2 cellular contexts compared by ENCODE assay signal in the genomic region with DNA sequence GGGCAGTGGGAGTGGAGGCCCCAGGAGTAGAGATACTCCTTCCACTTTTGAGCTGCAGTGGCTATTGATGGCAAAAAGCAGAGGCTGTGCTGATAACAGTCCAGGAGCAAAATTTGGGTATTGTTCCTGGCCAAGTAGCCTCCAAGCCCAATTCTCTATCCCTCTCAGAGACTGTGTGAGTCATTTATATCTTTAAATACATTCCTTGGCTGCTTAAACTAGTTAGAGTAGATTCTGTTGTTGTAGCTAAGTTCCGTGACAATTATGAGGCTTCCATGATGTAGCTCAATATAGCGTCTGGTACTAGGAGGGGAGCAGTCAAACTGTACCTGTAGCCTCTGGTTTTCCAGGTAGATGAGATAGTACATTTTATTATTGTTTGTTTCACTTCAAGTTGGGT.
TF ChIP-seq lines count a peak whose summit lies in the region.

No MANE protein-coding gene starts in this region.

TF ChIP-seq in A549, 52 proteins besides CTCF, POLR2A, EP300 and RAD21 (continued from another document):
- TF ChIP-seq, protein P1, sequence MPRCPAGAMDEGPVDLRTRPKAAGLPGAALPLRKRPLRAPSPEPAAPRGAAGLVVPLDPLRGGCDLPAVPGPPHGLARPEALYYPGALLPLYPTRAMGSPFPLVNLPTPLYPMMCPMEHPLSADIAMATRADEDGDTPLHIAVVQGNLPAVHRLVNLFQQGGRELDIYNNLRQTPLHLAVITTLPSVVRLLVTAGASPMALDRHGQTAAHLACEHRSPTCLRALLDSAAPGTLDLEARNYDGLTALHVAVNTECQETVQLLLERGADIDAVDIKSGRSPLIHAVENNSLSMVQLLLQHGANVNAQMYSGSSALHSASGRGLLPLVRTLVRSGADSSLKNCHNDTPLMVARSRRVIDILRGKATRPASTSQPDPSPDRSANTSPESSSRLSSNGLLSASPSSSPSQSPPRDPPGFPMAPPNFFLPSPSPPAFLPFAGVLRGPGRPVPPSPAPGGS (IDR thresholded peaks at IDR 0.05), result no peak
- TF ChIP-seq RNF2 (IDR thresholded peaks at IDR 0.05; ENCODE audit: borderline replicate concordance, low read depth), result no peak
- no peak for TF ChIP-seq EHMT2 (IDR thresholded peaks at IDR 0.05; ENCODE audit: low read depth)
- TF ChIP-seq, protein P2, sequence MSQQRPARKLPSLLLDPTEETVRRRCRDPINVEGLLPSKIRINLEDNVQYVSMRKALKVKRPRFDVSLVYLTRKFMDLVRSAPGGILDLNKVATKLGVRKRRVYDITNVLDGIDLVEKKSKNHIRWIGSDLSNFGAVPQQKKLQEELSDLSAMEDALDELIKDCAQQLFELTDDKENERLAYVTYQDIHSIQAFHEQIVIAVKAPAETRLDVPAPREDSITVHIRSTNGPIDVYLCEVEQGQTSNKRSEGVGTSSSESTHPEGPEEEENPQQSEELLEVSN (IDR thresholded peaks at IDR 0.05; ENCODE audit: borderline replicate concordance, low read depth), result no peak
- TF ChIP-seq ZSCAN20 (CRISPR knock-in tag; IDR thresholded peaks at IDR 0.05), result no peak
- TF ChIP-seq HDAC2 (IDR thresholded peaks at IDR 0.05), result no peak
- TF ChIP-seq, protein P3, sequence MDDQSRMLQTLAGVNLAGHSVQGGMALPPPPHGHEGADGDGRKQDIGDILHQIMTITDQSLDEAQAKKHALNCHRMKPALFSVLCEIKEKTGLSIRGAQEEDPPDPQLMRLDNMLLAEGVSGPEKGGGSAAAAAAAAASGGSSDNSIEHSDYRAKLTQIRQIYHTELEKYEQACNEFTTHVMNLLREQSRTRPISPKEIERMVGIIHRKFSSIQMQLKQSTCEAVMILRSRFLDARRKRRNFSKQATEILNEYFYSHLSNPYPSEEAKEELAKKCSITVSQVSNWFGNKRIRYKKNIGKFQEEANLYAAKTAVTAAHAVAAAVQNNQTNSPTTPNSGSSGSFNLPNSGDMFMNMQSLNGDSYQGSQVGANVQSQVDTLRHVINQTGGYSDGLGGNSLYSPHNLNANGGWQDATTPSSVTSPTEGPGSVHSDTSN (IDR thresholded peaks at IDR 0.05), result no peak
- TF ChIP-seq EHF (CRISPR knock-in tag; IDR thresholded peaks at IDR 0.05), result no peak
- TF ChIP-seq, protein P4, sequence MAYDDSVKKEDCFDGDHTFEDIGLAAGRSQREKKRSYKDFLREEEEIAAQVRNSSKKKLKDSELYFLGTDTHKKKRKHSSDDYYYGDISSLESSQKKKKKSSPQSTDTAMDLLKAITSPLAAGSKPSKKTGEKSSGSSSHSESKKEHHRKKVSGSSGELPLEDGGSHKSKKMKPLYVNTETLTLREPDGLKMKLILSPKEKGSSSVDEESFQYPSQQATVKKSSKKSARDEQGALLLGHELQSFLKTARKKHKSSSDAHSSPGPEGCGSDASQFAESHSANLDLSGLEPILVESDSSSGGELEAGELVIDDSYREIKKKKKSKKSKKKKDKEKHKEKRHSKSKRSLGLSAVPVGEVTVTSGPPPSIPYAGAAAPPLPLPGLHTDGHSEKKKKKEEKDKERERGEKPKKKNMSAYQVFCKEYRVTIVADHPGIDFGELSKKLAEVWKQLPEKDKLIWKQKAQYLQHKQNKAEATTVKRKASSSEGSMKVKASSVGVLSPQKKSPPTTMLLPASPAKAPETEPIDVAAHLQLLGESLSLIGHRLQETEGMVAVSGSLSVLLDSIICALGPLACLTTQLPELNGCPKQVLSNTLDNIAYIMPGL (CRISPR knock-in tag; IDR thresholded peaks at IDR 0.05; ENCODE audit: borderline replicate concordance), result no peak
- TF ChIP-seq BHLHE40 (IDR thresholded peaks at IDR 0.05; ENCODE audit: low read depth, low read length), result no peak
- TF ChIP-seq CEBPB (IDR thresholded peaks at IDR 0.05), result no peak
- TF ChIP-seq CBX8 (IDR thresholded peaks at IDR 0.05), result no peak
- no peak for TF ChIP-seq HOXB5 (CRISPR knock-in tag; IDR thresholded peaks at IDR 0.05)
- TF ChIP-seq ZC3H11A (IDR thresholded peaks at IDR 0.05), result no peak
- TF ChIP-seq TP53 (CRISPR knock-in tag; IDR thresholded peaks at IDR 0.05), result no peak
- TF ChIP-seq PHF8 (IDR thresholded peaks at IDR 0.05; ENCODE audit: borderline replicate concordance, low read depth), result no peak
- TF ChIP-seq, protein P5, sequence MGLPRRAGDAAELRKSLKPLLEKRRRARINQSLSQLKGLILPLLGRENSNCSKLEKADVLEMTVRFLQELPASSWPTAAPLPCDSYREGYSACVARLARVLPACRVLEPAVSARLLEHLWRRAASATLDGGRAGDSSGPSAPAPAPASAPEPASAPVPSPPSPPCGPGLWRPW (IDR thresholded peaks at IDR 0.05), result no peak
- no peak for TF ChIP-seq RARB (CRISPR knock-in tag; IDR thresholded peaks at IDR 0.05)

TF ChIP-seq in GM23338, 12 proteins besides CTCF, POLR2A, EP300 and RAD21 (continued from another document):
- TF ChIP-seq, protein P6, sequence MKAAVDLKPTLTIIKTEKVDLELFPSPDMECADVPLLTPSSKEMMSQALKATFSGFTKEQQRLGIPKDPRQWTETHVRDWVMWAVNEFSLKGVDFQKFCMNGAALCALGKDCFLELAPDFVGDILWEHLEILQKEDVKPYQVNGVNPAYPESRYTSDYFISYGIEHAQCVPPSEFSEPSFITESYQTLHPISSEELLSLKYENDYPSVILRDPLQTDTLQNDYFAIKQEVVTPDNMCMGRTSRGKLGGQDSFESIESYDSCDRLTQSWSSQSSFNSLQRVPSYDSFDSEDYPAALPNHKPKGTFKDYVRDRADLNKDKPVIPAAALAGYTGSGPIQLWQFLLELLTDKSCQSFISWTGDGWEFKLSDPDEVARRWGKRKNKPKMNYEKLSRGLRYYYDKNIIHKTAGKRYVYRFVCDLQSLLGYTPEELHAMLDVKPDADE (IDR thresholded peaks at IDR 0.05), result no peak
- TF ChIP-seq ZNF331 (CRISPR knock-in tag; IDR thresholded peaks at IDR 0.05; ENCODE audit: low read depth), result no peak
- TF ChIP-seq STAT1 (IDR thresholded peaks at IDR 0.05; ENCODE audit: unreplicated experiment), result no peak
- TF ChIP-seq, protein P7, sequence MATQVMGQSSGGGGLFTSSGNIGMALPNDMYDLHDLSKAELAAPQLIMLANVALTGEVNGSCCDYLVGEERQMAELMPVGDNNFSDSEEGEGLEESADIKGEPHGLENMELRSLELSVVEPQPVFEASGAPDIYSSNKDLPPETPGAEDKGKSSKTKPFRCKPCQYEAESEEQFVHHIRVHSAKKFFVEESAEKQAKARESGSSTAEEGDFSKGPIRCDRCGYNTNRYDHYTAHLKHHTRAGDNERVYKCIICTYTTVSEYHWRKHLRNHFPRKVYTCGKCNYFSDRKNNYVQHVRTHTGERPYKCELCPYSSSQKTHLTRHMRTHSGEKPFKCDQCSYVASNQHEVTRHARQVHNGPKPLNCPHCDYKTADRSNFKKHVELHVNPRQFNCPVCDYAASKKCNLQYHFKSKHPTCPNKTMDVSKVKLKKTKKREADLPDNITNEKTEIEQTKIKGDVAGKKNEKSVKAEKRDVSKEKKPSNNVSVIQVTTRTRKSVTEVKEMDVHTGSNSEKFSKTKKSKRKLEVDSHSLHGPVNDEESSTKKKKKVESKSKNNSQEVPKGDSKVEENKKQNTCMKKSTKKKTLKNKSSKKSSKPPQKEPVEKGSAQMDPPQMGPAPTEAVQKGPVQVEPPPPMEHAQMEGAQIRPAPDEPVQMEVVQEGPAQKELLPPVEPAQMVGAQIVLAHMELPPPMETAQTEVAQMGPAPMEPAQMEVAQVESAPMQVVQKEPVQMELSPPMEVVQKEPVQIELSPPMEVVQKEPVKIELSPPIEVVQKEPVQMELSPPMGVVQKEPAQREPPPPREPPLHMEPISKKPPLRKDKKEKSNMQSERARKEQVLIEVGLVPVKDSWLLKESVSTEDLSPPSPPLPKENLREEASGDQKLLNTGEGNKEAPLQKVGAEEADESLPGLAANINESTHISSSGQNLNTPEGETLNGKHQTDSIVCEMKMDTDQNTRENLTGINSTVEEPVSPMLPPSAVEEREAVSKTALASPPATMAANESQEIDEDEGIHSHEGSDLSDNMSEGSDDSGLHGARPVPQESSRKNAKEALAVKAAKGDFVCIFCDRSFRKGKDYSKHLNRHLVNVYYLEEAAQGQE (IDR thresholded peaks at IDR 0.05; ENCODE audit: unreplicated experiment), result no peak
- TF ChIP-seq, protein P8, sequence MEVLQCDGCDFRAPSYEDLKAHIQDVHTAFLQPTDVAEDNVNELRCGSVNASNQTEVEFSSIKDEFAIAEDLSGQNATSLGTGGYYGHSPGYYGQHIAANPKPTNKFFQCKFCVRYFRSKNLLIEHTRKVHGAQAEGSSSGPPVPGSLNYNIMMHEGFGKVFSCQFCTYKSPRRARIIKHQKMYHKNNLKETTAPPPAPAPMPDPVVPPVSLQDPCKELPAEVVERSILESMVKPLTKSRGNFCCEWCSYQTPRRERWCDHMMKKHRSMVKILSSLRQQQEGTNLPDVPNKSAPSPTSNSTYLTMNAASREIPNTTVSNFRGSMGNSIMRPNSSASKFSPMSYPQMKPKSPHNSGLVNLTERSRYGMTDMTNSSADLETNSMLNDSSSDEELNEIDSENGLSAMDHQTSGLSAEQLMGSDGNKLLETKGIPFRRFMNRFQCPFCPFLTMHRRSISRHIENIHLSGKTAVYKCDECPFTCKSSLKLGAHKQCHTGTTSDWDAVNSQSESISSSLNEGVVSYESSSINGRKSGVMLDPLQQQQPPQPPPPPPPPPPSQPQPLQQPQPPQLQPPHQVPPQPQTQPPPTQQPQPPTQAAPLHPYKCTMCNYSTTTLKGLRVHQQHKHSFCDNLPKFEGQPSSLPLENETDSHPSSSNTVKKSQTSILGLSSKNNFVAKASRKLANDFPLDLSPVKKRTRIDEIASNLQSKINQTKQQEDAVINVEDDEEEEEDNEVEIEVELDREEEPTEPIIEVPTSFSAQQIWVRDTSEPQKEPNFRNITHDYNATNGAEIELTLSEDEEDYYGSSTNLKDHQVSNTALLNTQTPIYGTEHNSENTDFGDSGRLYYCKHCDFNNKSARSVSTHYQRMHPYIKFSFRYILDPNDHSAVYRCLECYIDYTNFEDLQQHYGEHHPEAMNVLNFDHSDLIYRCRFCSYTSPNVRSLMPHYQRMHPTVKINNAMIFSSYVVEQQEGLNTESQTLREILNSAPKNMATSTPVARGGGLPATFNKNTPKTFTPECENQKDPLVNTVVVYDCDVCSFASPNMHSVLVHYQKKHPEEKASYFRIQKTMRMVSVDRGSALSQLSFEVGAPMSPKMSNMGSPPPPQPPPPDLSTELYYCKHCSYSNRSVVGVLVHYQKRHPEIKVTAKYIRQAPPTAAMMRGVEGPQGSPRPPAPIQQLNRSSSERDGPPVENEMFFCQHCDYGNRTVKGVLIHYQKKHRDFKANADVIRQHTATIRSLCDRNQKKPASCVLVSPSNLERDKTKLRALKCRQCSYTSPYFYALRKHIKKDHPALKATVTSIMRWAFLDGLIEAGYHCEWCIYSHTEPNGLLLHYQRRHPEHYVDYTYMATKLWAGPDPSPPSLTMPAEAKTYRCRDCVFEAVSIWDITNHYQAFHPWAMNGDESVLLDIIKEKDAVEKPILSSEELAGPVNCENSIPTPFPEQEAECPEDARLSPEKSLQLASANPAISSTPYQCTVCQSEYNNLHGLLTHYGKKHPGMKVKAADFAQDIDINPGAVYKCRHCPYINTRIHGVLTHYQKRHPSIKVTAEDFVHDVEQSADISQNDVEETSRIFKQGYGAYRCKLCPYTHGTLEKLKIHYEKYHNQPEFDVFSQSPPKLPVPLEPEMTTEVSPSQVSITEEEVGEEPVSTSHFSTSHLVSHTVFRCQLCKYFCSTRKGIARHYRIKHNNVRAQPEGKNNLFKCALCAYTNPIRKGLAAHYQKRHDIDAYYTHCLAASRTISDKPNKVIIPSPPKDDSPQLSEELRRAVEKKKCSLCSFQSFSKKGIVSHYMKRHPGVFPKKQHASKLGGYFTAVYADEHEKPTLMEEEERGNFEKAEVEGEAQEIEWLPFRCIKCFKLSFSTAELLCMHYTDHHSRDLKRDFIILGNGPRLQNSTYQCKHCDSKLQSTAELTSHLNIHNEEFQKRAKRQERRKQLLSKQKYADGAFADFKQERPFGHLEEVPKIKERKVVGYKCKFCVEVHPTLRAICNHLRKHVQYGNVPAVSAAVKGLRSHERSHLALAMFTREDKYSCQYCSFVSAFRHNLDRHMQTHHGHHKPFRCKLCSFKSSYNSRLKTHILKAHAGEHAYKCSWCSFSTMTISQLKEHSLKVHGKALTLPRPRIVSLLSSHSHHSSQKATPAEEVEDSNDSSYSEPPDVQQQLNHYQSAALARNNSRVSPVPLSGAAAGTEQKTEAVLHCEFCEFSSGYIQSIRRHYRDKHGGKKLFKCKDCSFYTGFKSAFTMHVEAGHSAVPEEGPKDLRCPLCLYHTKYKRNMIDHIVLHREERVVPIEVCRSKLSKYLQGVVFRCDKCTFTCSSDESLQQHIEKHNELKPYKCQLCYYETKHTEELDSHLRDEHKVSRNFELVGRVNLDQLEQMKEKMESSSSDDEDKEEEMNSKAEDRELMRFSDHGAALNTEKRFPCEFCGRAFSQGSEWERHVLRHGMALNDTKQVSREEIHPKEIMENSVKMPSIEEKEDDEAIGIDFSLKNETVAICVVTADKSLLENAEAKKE (CRISPR knock-in tag; IDR thresholded peaks at IDR 0.05), result no peak
- no peak for TF ChIP-seq EZH2 (IDR thresholded peaks at IDR 0.05; ENCODE audit: low read depth, unreplicated experiment)
